Comparison of ENCODE assay signal across 8 cellular contexts in genomic region chr16:84117482-84117843, GRCh38. TPM values are rescaled to one million over a fixed set of nuclear protein-coding genes. Genes with fewer than 3 reads are reported as not detected.
A peak's percentile ranks its signal among the peaks of the same experiment; 100 is the strongest.
DNase-seq lines count a peak whose midpoint lies in the region; ATAC-seq and TF ChIP-seq lines count a peak whose summit lies in the region.

No MANE protein-coding gene starts in this region.

- ATAC-seq in left colon (peak; percentile 5), HG03565 (IDR thresholded peaks at IDR 0.05; ENCODE audit: unreplicated experiment) (no peak), GM18870 (IDR thresholded peaks at IDR 0.05; ENCODE audit: unreplicated experiment) (no peak)

- H3K4me3 Mint-ChIP-seq in Calu3 (ENCODE audit: low read depth, unreplicated experiment): peak overlapping the region; percentile 82
- H3K4me3 Mint-ChIP-seq in HFFc6: peak overlapping the region; percentile 91

- H3K4me1 Mint-ChIP-seq in Calu3 (ENCODE audit: low read depth, unreplicated experiment) (peaks cover 8% of the 10 kb centered on the region), HFFc6 (ENCODE audit: low read depth) (peaks cover 16% of the 10 kb centered on the region)

- BruUV-seq in Calu3 (replicated peaks; lab: Mats Ljungman, UMichigan): no TSS peak

- TF ChIP-seq CTCF in Calu3 (IDR thresholded peaks at IDR 0.05; ENCODE audit: unreplicated experiment) (no peak), HFFc6 (IDR thresholded peaks at IDR 0.05) (no peak), cardiac fibroblast (IDR thresholded peaks at IDR 0.05; ENCODE audit: low read depth, low read length) (no peak)

- peak overlapping the region; percentile 88 for H3K27ac Mint-ChIP-seq in Calu3 (ENCODE audit: unreplicated experiment)
- H3K27ac Mint-ChIP-seq in HFFc6: peak overlapping the region; percentile 91

- H3K4me3 ChIP-seq in cardiac fibroblast (replicated peaks in 1 of 2; ENCODE audit: low read depth in 2 of 2, low read length in 2 of 2): peak overlapping the region; percentile 97

- DNase-seq in Calu3: no peak
- peak; percentile 25 for DNase-seq in HFFc6
- peak; percentile 28 for DNase-seq in SHP77 treated with DMSO at 0.1 percent for 48 hours (lab: John Stamatoyannopoulos, UW)
- DNase-seq in cardiac fibroblast (ENCODE audit: low read depth in 2 of 2): peak in 1 of 2 donors; percentile 63
- no peak for DNase-seq in left colon
- DNase-seq in stimulated activated CD8-positive, alpha-beta memory T cell treated with anti-CD3 and anti-CD28 coated beads, Interleukin-12 subunit alpha, Interleukin-12 subunit beta, amount 100 ng/mL, for 1 hour (ENCODE audit: low read depth): peak; percentile 2

- H3K9me3 Mint-ChIP-seq in Calu3 (ENCODE audit: low read depth, unreplicated experiment) (no peaks in the 10 kb centered on the region), HFFc6 (no peaks in the 10 kb centered on the region)

- H3K27me3 Mint-ChIP-seq in Calu3 (ENCODE audit: unreplicated experiment): no peaks in the 10 kb centered on the region
- no peaks in the 10 kb centered on the region for H3K27me3 Mint-ChIP-seq in HFFc6 (ENCODE audit: insufficient read depth)

- intact Hi-C loops in Calu3 (cut with micrococcal nuclease; ENCODE audit: unreplicated experiment): no loop called here
- intact Hi-C loops in left colon (cut with DNase I, micrococcal nuclease): no loop called here

- H3K36me3 Mint-ChIP-seq in Calu3 (ENCODE audit: insufficient read depth, unreplicated experiment): peaks cover 29% of the 10 kb centered on the region
- H3K36me3 Mint-ChIP-seq in HFFc6 (ENCODE audit: low read depth): 0 out of 2 replicates have a peak, but pooled peaks cover 8% of the 10 kb centered on the region

- CTCF ChIA-PET in Calu3 (lab: Charles Lee): interaction anchor here (1.0 to 1.8 kb wide), 6 partner anchors 27 to 69 kb away, joined by 4 to 15 read pairs (median 4); partner anchors contain the start of genes DNAAF1, HSDL1 and TAF1C

RNA-seq across cellular contexts. Expression of gene MBTPS1, which starts 0.7 kb away (rescaled TPM):
- total RNA-seq in Calu3 (2022) (116 and 130 TPM in 2 replicates), left colon (10 to 100 TPM; 68.5 to 73.8 TPM)
- 100 to 1,000 TPM in 4 of 6 experiments, 10 to 100 TPM in 2; 96.6 to 123 (median 102) TPM for total RNA-seq in HFFc6 (2021; fragmentation: NEBNext Ultra II Directional; extraction: Animal tissue kit (Norgen Biotek cat#: 25700))

RNA-seq across cellular contexts. Expression of gene HSDL1, which starts 27.5 kb away (rescaled TPM):
- total RNA-seq in Calu3 (2022) (20.8 and 23.0 TPM in 2 replicates), left colon (10 to 100 TPM; 11.5 to 13.2 TPM)
- total RNA-seq in HFFc6 (2021; fragmentation: NEBNext Ultra II Directional; extraction: Animal tissue kit (Norgen Biotek cat#: 25700)): 10 to 100 TPM; 14.8 to 18.8 (median 17.2) TPM

RNA-seq across cellular contexts. Expression of gene DNAAF1, which starts 27.6 kb away (rescaled TPM):
- total RNA-seq in Calu3 (2022) (0.32 TPM in 1 of 2 replicates, not detected in the other), left colon (under 1 TPM; 0.09 to 0.34 TPM)
- not detected for total RNA-seq in HFFc6 (2021; fragmentation: NEBNext Ultra II Directional; extraction: Animal tissue kit (Norgen Biotek cat#: 25700))

Comparison
In these comparisons a context has a peak if more than half of its experiments do, and no peak if none do; other contexts are left out.
1. DNase-seq: peak in HFFc6 (single experiment), SHP77 treated with DMSO at 0.1 percent for 48 hours (single experiment) and stimulated activated CD8-positive, alpha-beta memory T cell treated with anti-CD3 and anti-CD28 coated beads, Interleukin-12 subunit alpha, Interleukin-12 subunit beta, amount 100 ng/mL, for 1 hour (single experiment); none in Calu3 (single experiment) and left colon (0 of 2).